2 cellular contexts compared by ENCODE assay signal in genomic region chr17:13855730-13856129, GRCh38.
DNase-seq lines count a peak whose midpoint lies in the region; ATAC-seq, FAIRE-seq and TF ChIP-seq lines count a peak whose summit lies in the region.
"Not testable (repeated sequence)": the region's sequence is repeated elsewhere in the genome, so short reads cannot be mapped to it uniquely, and the experiment has no call there.

No MANE protein-coding gene starts in this region.

- not testable (repeated sequence) for BruUV-seq in HepG2 (replicated peaks; lab: Mats Ljungman, UMichigan)

- POLR2A ChIA-PET in HepG2 (lab: Yijun Ruan, JAX), result not testable (repeated sequence)

- peak; percentile 3 for DNase-seq in HepG2 (ENCODE audit: low spot score)
- DNase-seq in neuronal stem cell (ENCODE audit: low spot score), result not testable (repeated sequence)

- not testable (repeated sequence) for H3K4ac ChIP-seq in neuronal stem cell (ENCODE audit: low read length)

- not testable (repeated sequence) for TF ChIP-seq CTCF in HepG2 (CRISPR knock-in tag; IDR thresholded peaks at IDR 0.05)

- H3K14ac ChIP-seq in neuronal stem cell (ENCODE audit: low read length), result peak overlapping the region; percentile 21

- not testable (repeated sequence) for H3K4me1 ChIP-seq in HepG2 (ENCODE audit: insufficient read depth, low read length); neuronal stem cell (ENCODE audit: control insufficient read depth in 2 of 2, insufficient read depth in 1 of 2, low read depth in 1 of 2, low read length in 2 of 2)

- H3K79me2 ChIP-seq in HepG2 (ENCODE audit: insufficient read depth, low read length), result not testable (repeated sequence)

- H3K79me1 ChIP-seq in neuronal stem cell (ENCODE audit: low read depth, low read length), result not testable (repeated sequence)

- not testable (repeated sequence) for ATAC-seq in HepG2

- H3K23ac ChIP-seq in neuronal stem cell (ENCODE audit: low read depth, low read length, poor library complexity), result not testable (repeated sequence)

- in situ Hi-C loops in HepG2 (cut with HindIII; ENCODE audit: extremely low pct_ligation_motif_present, low pct_unique_long_range_greater_than_20kb), result not testable (repeated sequence)

- not testable (repeated sequence) for H2BK12ac ChIP-seq in neuronal stem cell (ENCODE audit: low read length)

- intact Hi-C loops in HepG2 (cut with micrococcal nuclease; ENCODE audit: unreplicated experiment), result not testable (repeated sequence)

- TF ChIP-seq RAD21 in HepG2 (CRISPR knock-in tag; IDR thresholded peaks at IDR 0.05), result not testable (repeated sequence)

- H4K20me1 ChIP-seq in HepG2 (ENCODE audit: insufficient read depth, low read length), result not testable (repeated sequence)

- not testable (repeated sequence) for H3K36me3 ChIP-seq in HepG2 (replicated peaks in 1 of 2; ENCODE audit: control insufficient read depth in 1 of 2, insufficient read depth in 2 of 2, low read length in 2 of 2); neuronal stem cell (replicated peaks in 1 of 2; ENCODE audit: control insufficient read depth in 2 of 2, insufficient read depth in 2 of 2, low read length in 2 of 2)

- H3K4me3 ChIP-seq in HepG2 (replicated peaks in 1 of 3; ENCODE audit: insufficient read depth in 1 of 3, low read depth in 2 of 3, low read length in 3 of 3); neuronal stem cell (ENCODE audit: low read length in 2 of 2): not testable (repeated sequence)

- 10% methylated on average over 2 of the region's 4 CpGs for WGBS in HepG2 (ENCODE audit: low lambda C conversion rate)
- no CpG with 5 or more reads among the region's 4 CpGs for whole genome bisulfite sequencing in neuronal stem cell (ENCODE audit: extremely low coverage in 2 of 2, insufficient read length in 2 of 2, insufficient replicate concordance in 1 of 2), 2 donors

- not testable (repeated sequence) for H2BK120ac ChIP-seq in neuronal stem cell (ENCODE audit: low read depth, low read length)

- TF ChIP-seq POLR2A in HepG2 (IDR thresholded peaks at IDR 0.05; ENCODE audit: insufficient read depth in 1 of 2, low read depth in 2 of 2, low read length in 2 of 2), result not testable (repeated sequence)

- not testable (repeated sequence) for H4K91ac ChIP-seq in neuronal stem cell (ENCODE audit: low read depth, low read length, poor library complexity)

- not testable (repeated sequence) for H2BK5ac ChIP-seq in neuronal stem cell (ENCODE audit: low read length)

- not testable (repeated sequence) for H3K18ac ChIP-seq in neuronal stem cell (ENCODE audit: low read length)

- not testable (repeated sequence) for H2BK15ac ChIP-seq in neuronal stem cell (ENCODE audit: low read length)

- H2AFZ ChIP-seq in HepG2 (ENCODE audit: low read length); neuronal stem cell (ENCODE audit: low read length): not testable (repeated sequence)

- TF ChIP-seq EP300 in HepG2 (IDR thresholded peaks at IDR 0.05; ENCODE audit: low read depth in 2 of 2, low read length in 2 of 2); HepG2 (CRISPR knock-in tag; IDR thresholded peaks at IDR 0.05; ENCODE audit: borderline replicate concordance): not testable (repeated sequence)

- not testable (repeated sequence) for H3K27ac ChIP-seq in HepG2 (ENCODE audit: extremely low read length, insufficient read depth, low read length); neuronal stem cell (replicated peaks; ENCODE audit: low read length)

- H3K27me3 ChIP-seq in HepG2 (ENCODE audit: control insufficient read depth in 1 of 2, insufficient read depth in 2 of 2, low read length in 2 of 2); neuronal stem cell (ENCODE audit: control insufficient read depth in 3 of 3, insufficient read depth in 3 of 3, low read depth in 1 of 3, low read length in 3 of 3): not testable (repeated sequence)

- not testable (repeated sequence) for H3K9me3 ChIP-seq in HepG2 (ENCODE audit: low read length); neuronal stem cell (replicated peaks in 1 of 2; ENCODE audit: control insufficient read depth in 2 of 2, insufficient read depth in 1 of 2, low read depth in 1 of 2, low read length in 2 of 2)

- CTCF ChIA-PET in HepG2 (lab: Yijun Ruan, JAX; ENCODE audit: low intra/inter-chr PET ratio, low total read pairs), result not testable (repeated sequence)

- FAIRE-seq in HepG2 (lab: Jason Lieb, UNC), result not testable (repeated sequence)

- not testable (repeated sequence) for H4K8ac ChIP-seq in neuronal stem cell (ENCODE audit: low read depth, low read length)

- H2AK5ac ChIP-seq in neuronal stem cell (ENCODE audit: low read depth, low read length), result not testable (repeated sequence)

- H3K4me2 ChIP-seq in HepG2 (ENCODE audit: low read depth, low read length), result peak overlapping the region; percentile 12; the same call in 1 of the 2 replicates
- not testable (repeated sequence) for H3K4me2 ChIP-seq in neuronal stem cell (ENCODE audit: insufficient read depth, low read length, poor library complexity, severe bottlenecking)

- not testable (repeated sequence) for H3K9ac ChIP-seq in HepG2 (ENCODE audit: insufficient read depth, low read depth, low read length); neuronal stem cell (ENCODE audit: low read depth, low read length, poor library complexity)

TF ChIP-seq in HepG2, 621 proteins besides CTCF, POLR2A, EP300 and RAD21:
- TF ChIP-seq ZNF644 (CRISPR knock-in tag; IDR thresholded peaks at IDR 0.05; ENCODE audit: low read depth) (0 out of 2 replicates have a peak, but pooled peaks have one; percentile 54), FOXA3 (CRISPR knock-in tag; IDR thresholded peaks at IDR 0.05) (peak; percentile 55; the same call in 1 of the 2 replicates), FOXA1 (CRISPR knock-in tag; IDR thresholded peaks at IDR 0.05) (peak; percentile 61), ARID5B (CRISPR knock-in tag; IDR thresholded peaks at IDR 0.05) (0 out of 2 replicates have a peak, but pooled peaks have one; percentile 11)
- TF ChIP-seq FOXA1 (IDR thresholded peaks at IDR 0.05), result not testable (repeated sequence)
TF ChIP-seq in HepG2: peak in this region for 4; not testable (repeated sequence) for 617.
